ENCODE assay signal across 1 cellular context in genomic region chr15:99348412-99348811, GRCh38.
TF ChIP-seq lines count a peak whose summit lies in the region.

No MANE protein-coding gene starts in this region.

TF ChIP-seq in GM12878, 131 proteins besides CTCF, POLR2A, EP300 and RAD21 (continued from another document):
- TF ChIP-seq, protein P1, sequence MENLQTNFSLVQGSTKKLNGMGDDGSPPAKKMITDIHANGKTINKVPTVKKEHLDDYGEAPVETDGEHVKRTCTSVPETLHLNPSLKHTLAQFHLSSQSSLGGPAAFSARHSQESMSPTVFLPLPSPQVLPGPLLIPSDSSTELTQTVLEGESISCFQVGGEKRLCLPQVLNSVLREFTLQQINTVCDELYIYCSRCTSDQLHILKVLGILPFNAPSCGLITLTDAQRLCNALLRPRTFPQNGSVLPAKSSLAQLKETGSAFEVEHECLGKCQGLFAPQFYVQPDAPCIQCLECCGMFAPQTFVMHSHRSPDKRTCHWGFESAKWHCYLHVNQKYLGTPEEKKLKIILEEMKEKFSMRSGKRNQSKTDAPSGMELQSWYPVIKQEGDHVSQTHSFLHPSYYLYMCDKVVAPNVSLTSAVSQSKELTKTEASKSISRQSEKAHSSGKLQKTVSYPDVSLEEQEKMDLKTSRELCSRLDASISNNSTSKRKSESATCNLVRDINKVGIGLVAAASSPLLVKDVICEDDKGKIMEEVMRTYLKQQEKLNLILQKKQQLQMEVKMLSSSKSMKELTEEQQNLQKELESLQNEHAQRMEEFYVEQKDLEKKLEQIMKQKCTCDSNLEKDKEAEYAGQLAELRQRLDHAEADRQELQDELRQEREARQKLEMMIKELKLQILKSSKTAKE (IDR thresholded peaks at IDR 0.05; ENCODE audit: low read depth, poor library complexity, severe bottlenecking) = peak; percentile 18
- peak; percentile 34; the same call in 1 of the 2 replicates for TF ChIP-seq JUNB (IDR thresholded peaks at IDR 0.05)
